ENCODE assay signal across 31 cellular contexts in genomic region chr6:1416820-1417219, GRCh38. TPM values are rescaled to one million over a fixed set of nuclear protein-coding genes. Genes with fewer than 3 reads are reported as not detected.
"Had no signal": no experiment of that assay in that cellular context is flagged by ENCODE, and none has a peak within 500 bp of the region (broad histone marks: within the 10 kb centered on the region; RNA-seq: fewer than 3 reads in every experiment).

No MANE protein-coding gene starts in this region.

- ATAC-seq: activated CD8-positive, alpha-beta T cell treated with anti-CD3 and anti-CD28 coated beads for 36 hours; activated T-cell treated with anti-CD3 and anti-CD28 coated beads, Interleukin-2, amount 50 U/mL, for 4 hours; activated T-helper 17 cell treated with anti-CD3 and anti-CD28 coated beads, Interleukin-2, amount 50 U/mL, for 72 hours; effector memory CD8-positive, alpha-beta T cell had no signal

- H3K36me3 ChIP-seq: brain microvascular endothelial cell, esophagus muscularis mucosa had no signal

- H3K9me3 ChIP-seq: esophagus muscularis mucosa had no signal

- H3K27me3 ChIP-seq: brain microvascular endothelial cell, esophagus muscularis mucosa had no signal

- H3K36me3 Mint-ChIP-seq: activated naive CD8-positive, alpha-beta T cell had no signal

- H3K27ac Mint-ChIP-seq: activated CD8-positive, alpha-beta T cell treated with anti-CD3 and anti-CD28 coated beads for 36 hours; activated naive CD8-positive, alpha-beta T cell; activated T-helper 17 cell treated with anti-CD3 and anti-CD28 coated beads, Interleukin-2, amount 50 U/mL, for 72 hours; effector memory CD8-positive, alpha-beta T cell; WTC11 had no signal

- FAIRE-seq: astrocyte, bronchial epithelial cell, colon had no signal

- H3K4me3 Mint-ChIP-seq: activated CD8-positive, alpha-beta T cell treated with anti-CD3 and anti-CD28 coated beads for 36 hours; activated naive CD8-positive, alpha-beta T cell; activated T-cell treated with anti-CD3 and anti-CD28 coated beads, Interleukin-2, amount 50 U/mL, for 4 hours; activated T-helper 17 cell treated with anti-CD3 and anti-CD28 coated beads, Interleukin-2, amount 50 U/mL, for 72 hours; effector memory CD8-positive, alpha-beta T cell; WTC11 had no signal

- H3K4me1 Mint-ChIP-seq: activated T-helper 17 cell treated with anti-CD3 and anti-CD28 coated beads, Interleukin-2, amount 50 U/mL, for 72 hours had no signal

- H3K4me3 ChIP-seq: esophagus muscularis mucosa had no signal

- H3K27ac ChIP-seq: brain microvascular endothelial cell, esophagus muscularis mucosa had no signal

- H3K4me1 ChIP-seq: esophagus muscularis mucosa had no signal

- DNase-seq: activated CD4-positive, alpha-beta T cell treated with anti-CD3 and anti-CD28 coated beads for 1 hour; activated CD4-positive, alpha-beta T cell treated with anti-CD3 and anti-CD28 coated beads for 4 hours; activated CD4-positive, alpha-beta T cell treated with anti-CD3 and anti-CD28 coated beads, Interleukin-2, amount 50 U/mL, for 1 hour; activated CD4-positive, alpha-beta T cell treated with anti-CD3 and anti-CD28 coated beads, Interleukin-2, amount 50 U/mL, for 48 hours; activated CD8-positive, alpha-beta memory T cell treated with anti-CD3 and anti-CD28 coated beads for 24 hours; activated CD8-positive, alpha-beta T cell treated with anti-CD3 and anti-CD28 coated beads for 36 hours; activated effector memory CD4-positive, alpha-beta T cell treated with Interleukin-2 at 50 U/mL for 16 hours; activated gamma-delta T cell treated with Interleukin-2 at 50 U/mL for 16 hours; activated naive CD4-positive, alpha-beta T cell treated with anti-CD3 and anti-CD28 coated beads, Interleukin-2, amount 50 U/mL, for 16 hours; activated naive CD4-positive, alpha-beta T cell treated with Interleukin-2 at 50 U/mL for 16 hours; activated T-cell treated with anti-CD3 and anti-CD28 coated beads, Interleukin-2, amount 50 U/mL, for 4 hours; amniotic stem cell; anterior cingulate cortex; brain microvascular endothelial cell; caudate nucleus; cortex of kidney; dermis blood vessel endothelial cell; effector CD4-positive, alpha-beta T cell; effector memory CD8-positive, alpha-beta T cell; erythroblast; foreskin melanocyte; T-helper 2 cell had no signal

- H3K9me3 Mint-ChIP-seq: effector memory CD8-positive, alpha-beta T cell had no signal

RNA-seq across cellular contexts. Expression of gene FOXF2, which starts 27.4 kb away (rescaled TPM):
- total RNA-seq: activated CD8-positive, alpha-beta T cell treated with anti-CD3 and anti-CD28 coated beads for 36 hours; activated T-helper 17 cell treated with anti-CD3 and anti-CD28 coated beads, Interleukin-2, amount 50 U/mL, for 72 hours; bronchial epithelial cell; dermis blood vessel endothelial cell; fibroblast of villous mesenchyme; T-helper 1 cell treated with Interleukin-12 subunit alpha and Interleukin-12 subunit beta and Interleukin-4 antibody, amounts not matched to agents 30 ng/mL and 1 ng/mL, for 36 hours had no signal
